9 cellular contexts compared by ENCODE assay signal in the genomic region with DNA sequence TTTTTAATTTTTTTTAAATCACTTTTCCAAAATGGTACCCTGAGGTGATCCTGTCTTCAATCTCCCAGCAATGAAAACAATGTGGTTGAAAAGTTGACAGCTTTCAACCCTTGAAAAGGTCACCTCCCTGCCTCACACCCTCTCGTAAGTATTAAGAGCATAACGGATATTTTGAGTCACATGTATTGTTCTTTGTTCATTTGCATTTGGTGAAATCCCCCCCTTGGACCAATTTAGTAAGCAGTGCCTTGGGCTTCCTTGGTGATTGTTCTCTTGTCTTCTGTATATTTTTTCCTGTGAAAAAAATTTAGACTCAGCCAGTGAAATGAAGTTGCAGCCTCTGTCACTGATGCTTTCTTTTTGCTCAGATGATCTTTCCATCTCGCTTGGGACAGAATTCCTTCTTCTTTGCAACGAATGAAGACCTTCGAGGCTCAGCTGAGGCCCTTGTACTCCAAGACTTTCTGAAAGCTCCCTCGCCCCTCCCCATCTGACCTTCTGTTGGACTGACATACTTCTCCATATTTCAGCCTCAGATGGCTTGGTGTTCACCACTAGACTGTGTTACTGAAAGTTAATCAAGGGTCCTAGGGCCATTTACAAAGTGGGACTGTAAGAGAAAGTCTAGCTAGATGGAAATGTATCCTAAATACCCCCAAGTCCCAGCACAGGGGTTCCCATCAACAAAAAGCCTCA.
A peak's percentile ranks its signal among the peaks of the same experiment; 100 is the strongest.
DNase-seq lines count a peak whose midpoint lies in the region; ATAC-seq and TF ChIP-seq lines count a peak whose summit lies in the region.
"Had no signal": no experiment of that assay in that cellular context is flagged by ENCODE, and none has a peak within 500 bp of the region (broad histone marks: within the 10 kb centered on the region; RNA-seq: fewer than 3 reads in every experiment).

No MANE protein-coding gene starts in this region.

- no peaks in the 10 kb centered on the region for H3K27me3 ChIP-seq in heart right ventricle
- no peaks in the 10 kb centered on the region for H3K27me3 ChIP-seq in psoas muscle (ENCODE audit: insufficient read depth in 3 of 3, low read length in 2 of 3)
- H3K27me3 ChIP-seq: neutrophil had no signal

- peak overlapping the region; percentile 100 for H3K27ac Mint-ChIP-seq in activated naive CD8-positive, alpha-beta T cell

- TF ChIP-seq CTCF in heart right ventricle (IDR thresholded peaks at IDR 0.05) (no peak), psoas muscle (IDR thresholded peaks at IDR 0.05) (no peak)

- H3K27ac ChIP-seq in heart right ventricle (peak overlapping the region in 7 of 10 donors; percentile 43 to 86 (median 72)), psoas muscle (peak overlapping the region; percentile 88)
- H3K27ac ChIP-seq: neutrophil had no signal

- DNase-seq in heart right ventricle (no peak), Right ventricle myocardium inferior (ENCODE audit: missing footprints) (no peak), psoas muscle (no peak), NCI-H82 (lab: John Stamatoyannopoulos, UW) (no peak), KG1 (lab: John Stamatoyannopoulos, UW) (no peak), amygdala (lab: John Stamatoyannopoulos, UW) (no peak)

- H3K4me3 ChIP-seq in heart right ventricle (peak overlapping the region in 1 of 10 donors; percentile 15), psoas muscle (peak overlapping the region; percentile 20)

- H3K9me3 Mint-ChIP-seq in activated naive CD8-positive, alpha-beta T cell (ENCODE audit: low read depth): peaks cover 8% of the 10 kb centered on the region

- H3K9me3 ChIP-seq in heart right ventricle (no peaks in the 10 kb centered on the region), psoas muscle (no peaks in the 10 kb centered on the region)
- H3K9me3 ChIP-seq: neutrophil had no signal

- H3K36me3 Mint-ChIP-seq in activated naive CD8-positive, alpha-beta T cell: peaks cover 23% of the 10 kb centered on the region

- H3K4me3 Mint-ChIP-seq in activated naive CD8-positive, alpha-beta T cell: peak overlapping the region; percentile 75

- no peaks in the 10 kb centered on the region for H3K27me3 Mint-ChIP-seq in activated naive CD8-positive, alpha-beta T cell

- H3K4me1 ChIP-seq in heart right ventricle: peaks cover 11 to 56% (median 28%) of the 10 kb centered on the region in 9 donors
- H3K4me1 ChIP-seq in psoas muscle: peaks cover 43% of the 10 kb centered on the region

- H3K4me1 Mint-ChIP-seq in activated naive CD8-positive, alpha-beta T cell (ENCODE audit: low read depth): peaks cover 97% of the 10 kb centered on the region

- WGBS in heart right ventricle, 2 donors: 63 to 68% methylated on average over 6 of the region's 6 CpGs
- 75 to 82% (median 79%) methylated on average over 6 of the region's 6 CpGs for WGBS in psoas muscle, 3 donors

- H3K36me3 ChIP-seq in heart right ventricle (no peaks in the 10 kb centered on the region), psoas muscle (ENCODE audit: insufficient read depth in 1 of 2, low read depth in 1 of 2) (no peaks in the 10 kb centered on the region)
- H3K36me3 ChIP-seq: neutrophil had no signal

- ATAC-seq in heart right ventricle (peak in 5 of 8 donors; percentile 3 to 52 (median 40)), Right ventricle myocardium inferior (no peak), HG03139 (IDR thresholded peaks at IDR 0.05; ENCODE audit: unreplicated experiment) (peak; percentile 3), psoas muscle (peak in 2 of 4 donors; percentile 7 to 12)

- intact Hi-C loops in heart right ventricle (cut with DNase I) (no loop called here), Right ventricle myocardium inferior (cut with DNase I) (no loop called here), psoas muscle (cut with DNase I) (no loop called here)
